ENCODE assay signal across 18 cellular contexts in the genomic region with DNA sequence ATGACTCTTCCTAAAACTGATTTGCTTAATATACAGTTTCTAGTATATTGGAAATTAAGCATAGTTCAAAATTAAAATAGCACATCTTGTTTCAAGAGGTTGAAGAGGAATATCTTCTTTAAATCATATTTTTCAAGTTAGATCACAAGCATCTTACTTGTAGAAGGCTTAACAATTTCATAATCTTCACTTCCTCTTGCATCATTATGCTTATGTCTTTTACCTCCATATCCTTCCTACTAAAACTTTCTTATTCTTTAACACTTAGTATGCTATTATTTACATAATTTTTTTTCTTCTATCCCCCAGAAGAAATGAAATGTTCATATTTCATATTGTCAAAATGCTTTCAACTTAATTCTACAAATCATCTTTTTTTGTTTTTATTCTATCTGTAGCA.
"Had no signal": no experiment of that assay in that cellular context is flagged by ENCODE, and none has a peak within 500 bp of the region (broad histone marks: within the 10 kb centered on the region; RNA-seq: fewer than 3 reads in every experiment).

No MANE protein-coding gene starts in this region.

- H3K4me1 ChIP-seq: colonic mucosa, gastroesophageal sphincter, heart right ventricle, neural progenitor cell, thyroid gland had no signal

- H3K4me3 ChIP-seq: colonic mucosa, gastroesophageal sphincter, heart right ventricle, neural progenitor cell, thyroid gland had no signal

- FAIRE-seq: TTC549 had no signal

- H3K36me3 ChIP-seq: colonic mucosa, gastroesophageal sphincter, heart right ventricle, neural progenitor cell, thyroid gland had no signal

- H3K9me3 ChIP-seq: colonic mucosa, thyroid gland had no signal

- H3K27ac ChIP-seq: colonic mucosa, gastroesophageal sphincter, heart right ventricle, neural progenitor cell, thyroid gland had no signal

- H2AFZ ChIP-seq: neural progenitor cell had no signal

- H3K9ac ChIP-seq: neural progenitor cell had no signal

- DNase-seq: activated CD4-positive, alpha-beta T cell treated with anti-CD3 and anti-CD28 coated beads, Interleukin-2, amount 50 U/mL, for 4 hours; activated gamma-delta T cell; activated T-cell treated with anti-CD3 and anti-CD28 coated beads, Interleukin-2, amount 50 U/mL, for 72 hours; amniotic stem cell; caudate nucleus; colonic mucosa; erythroblast; heart right ventricle; immature natural killer cell; left ventricle myocardium superior; naive thymus-derived CD4-positive, alpha-beta T cell; stimulated activated CD4-positive, alpha-beta T cell treated with anti-CD3 and anti-CD28 coated beads, Interleukin-2, amount 100 ng/mL, for 24 hours; stimulated activated naive CD4-positive, alpha-beta T cell treated with Interleukin-2 at 50 U/mL for 16 hours; T-helper 2 cell; thyroid gland had no signal

- H3K27me3 ChIP-seq: colonic mucosa, gastroesophageal sphincter, heart right ventricle, neural progenitor cell, thyroid gland had no signal

- H3K4me2 ChIP-seq: neural progenitor cell had no signal
